ENCODE assay signal across 7 cellular contexts in the genomic region with DNA sequence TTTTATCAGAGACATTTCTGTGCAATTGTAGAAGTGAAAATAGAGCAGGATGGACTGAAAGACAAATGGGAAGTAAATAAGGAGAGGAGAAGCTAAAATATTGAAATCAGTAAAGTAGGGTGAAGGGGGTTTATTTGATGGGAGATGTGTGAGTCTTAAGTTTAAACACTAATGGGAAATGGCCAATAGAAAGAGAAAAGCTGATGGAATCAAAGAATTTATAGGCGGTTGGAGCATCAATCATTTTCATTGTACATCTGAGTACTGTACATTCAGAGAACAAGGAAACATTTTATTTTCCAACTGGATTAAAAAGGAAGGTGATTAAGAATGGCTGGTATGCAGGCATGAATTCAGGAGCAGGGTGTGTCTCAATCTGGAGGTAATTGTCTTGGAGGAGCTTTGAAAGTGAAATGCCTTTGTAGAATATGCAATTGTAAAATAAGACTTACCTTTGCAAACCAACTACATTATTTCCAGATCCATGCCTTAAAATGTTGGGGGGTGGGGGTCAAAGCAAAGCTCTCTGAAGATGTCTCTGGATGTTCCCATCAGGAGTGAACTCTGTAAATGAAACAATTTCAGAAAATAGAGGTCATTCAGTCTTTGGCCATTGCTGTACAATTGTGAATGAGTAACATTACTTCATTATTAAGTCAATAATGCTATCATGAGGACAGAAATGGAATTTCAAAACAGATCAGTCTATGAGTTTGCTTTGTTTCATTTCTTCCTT.
DNase-seq lines count a peak whose midpoint lies in the region; TF ChIP-seq lines count a peak whose summit lies in the region.
"Not testable (repeated sequence)": the region's sequence is repeated elsewhere in the genome, so short reads cannot be mapped to it uniquely, and the experiment has no call there.

No MANE protein-coding gene starts in this region.

- WGBS in esophagus squamous epithelium, 2 donors = 47 to 57% methylated on average over 1 of the region's 1 CpG

- H3K27ac ChIP-seq in RWPE1 (peak overlapping the region; percentile 86; the same call in 1 of the 2 replicates), caudate nucleus (ENCODE audit: low read depth, low read length) (peak overlapping the region; percentile 3), esophagus squamous epithelium (peak overlapping the region in 3 of 4 donors; percentile 9 to 26 (median 23)), left ventricle myocardium inferior (replicated peaks) (peak overlapping the region; percentile 62)

- DNase-seq in Caki2 (ENCODE audit: low read depth) = peak; percentile 57
- peak; percentile 47 for DNase-seq in RWPE1 (ENCODE audit: low spot score)
- not testable (repeated sequence) for DNase-seq in caudate nucleus (lab: John Stamatoyannopoulos, UW); esophagus squamous epithelium (lab: John Stamatoyannopoulos, UW); left ventricle myocardium inferior
- peak; percentile 39 for DNase-seq in retinal pigment epithelial cell (ENCODE audit: low read depth)

- H3K9me3 ChIP-seq in esophagus squamous epithelium; left ventricle myocardium inferior (replicated peaks): not testable (repeated sequence)

- not testable (repeated sequence) for TF ChIP-seq POLR2A in esophagus squamous epithelium (IDR thresholded peaks at IDR 0.05)

- intact Hi-C loops in esophagus squamous epithelium (cut with DNase I); left ventricle myocardium inferior (cut with micrococcal nuclease): not testable (repeated sequence)

- not testable (repeated sequence) for TF ChIP-seq CTCF in RWPE1 (conservative IDR thresholded peaks at IDR 0.05; ENCODE audit: low read depth); esophagus squamous epithelium (IDR thresholded peaks at IDR 0.05); left ventricle myocardium inferior (IDR thresholded peaks at IDR 0.05; ENCODE audit: borderline replicate concordance); retinal pigment epithelial cell (conservative IDR thresholded peaks at IDR 0.05; ENCODE audit: low read depth, low read length)

- in situ Hi-C loops in Caki2 (cut with HindIII; ENCODE audit: low pct_unique_long_range_greater_than_20kb, low sequenced_read_pairs) = not testable (repeated sequence)

- not testable (repeated sequence) for H3K4me3 ChIP-seq in esophagus squamous epithelium; left ventricle myocardium inferior; retinal pigment epithelial cell (ENCODE audit: low read length)

- CTCF ChIA-PET in RWPE1 (lab: Yijun Ruan, JAX) = not testable (repeated sequence)

- not testable (repeated sequence) for H3K27me3 ChIP-seq in esophagus squamous epithelium; left ventricle myocardium inferior (ENCODE audit: low read depth)

- POLR2A ChIA-PET in RWPE1 (lab: Yijun Ruan, JAX; ENCODE audit: low non-redundant PET) = not testable (repeated sequence)

- 0 out of 2 replicates have a peak, but pooled peaks have one; percentile 18 for TF ChIP-seq EP300 in Ishikawa (IDR thresholded peaks at IDR 0.05; ENCODE audit: borderline replicate concordance)

- not testable (repeated sequence) for TF ChIP-seq RAD21 in Ishikawa (IDR thresholded peaks at IDR 0.05; ENCODE audit: low read depth)

- H3K36me3 ChIP-seq in esophagus squamous epithelium, left ventricle myocardium inferior: not testable (repeated sequence)

- H3K4me1 ChIP-seq in esophagus squamous epithelium = peaks cover 0 to 15% (median 6%) of the 10 kb centered on the region in 3 donors
- H3K4me1 ChIP-seq in left ventricle myocardium inferior = not testable (repeated sequence)

TF ChIP-seq in Ishikawa, 13 proteins besides CTCF, POLR2A, EP300 and RAD21:
- TF ChIP-seq TEAD4 (IDR thresholded peaks at IDR 0.05) = peak; percentile 66

Comparison
In these comparisons a context has a peak if more than half of its experiments do, and no peak if none do; other contexts are left out.
1. H3K27ac ChIP-seq: peak in every context shown above with its lines; median percentile 86 in RWPE1; 62 in left ventricle myocardium inferior; 23 in esophagus squamous epithelium; 3 in caudate nucleus.